ENCODE assay signal across 20 cellular contexts in genomic region chr3:53227993-53228885, GRCh38. TPM values are rescaled to one million over a fixed set of nuclear protein-coding genes. Genes with fewer than 3 reads are reported as not detected.
DNase-seq lines count a peak whose midpoint lies in the region; ATAC-seq and TF ChIP-seq lines count a peak whose summit lies in the region.
"Had no signal": no experiment of that assay in that cellular context is flagged by ENCODE, and none has a peak within 500 bp of the region (broad histone marks: within the 10 kb centered on the region; RNA-seq: fewer than 3 reads in every experiment).

No MANE protein-coding gene starts in this region.

- H3K36me3 ChIP-seq in lower lobe of right lung (peaks cover 100% of the 10 kb centered on the region), colonic mucosa (peaks cover 34% of the 10 kb centered on the region)

- DNase-seq in 8988T: peak; percentile 16
- peak; percentile 20 for DNase-seq in D341Med (ENCODE audit: low spot score)
- no peak for DNase-seq in RWPE1 (ENCODE audit: low spot score)
- peak; percentile 20 for DNase-seq in lower lobe of right lung
- DNase-seq in LoVo (ENCODE audit: low spot score): no peak
- no peak for DNase-seq in DMS79 treated with DMSO at 0.1 percent for 48 hours (lab: John Stamatoyannopoulos, UW)
- no peak for DNase-seq in colonic mucosa
- no peak for DNase-seq in GM13976 (ENCODE audit: low spot score)
- DNase-seq: ACHN; BE2C; CD8-positive, alpha-beta memory T cell; H9; KBM-7; NCI-H1092 treated with DMSO at 0.1 percent for 48 hours; NCI-H1930; NCI-H2171; NCI-H446 treated with DMSO at 0.1 percent for 48 hours; NCI-H748 treated with DMSO at 0.1 percent for 48 hours; SHP77 had no signal

- no peak overlapping the region for H3K9ac ChIP-seq in colonic mucosa (ENCODE audit: low read depth in 2 of 2, low read length in 2 of 2)

- POLR2A ChIA-PET in RWPE1 (lab: Yijun Ruan, JAX; ENCODE audit: low non-redundant PET): no interaction called here

- no peak for TF ChIP-seq CTCF in RWPE1 (conservative IDR thresholded peaks at IDR 0.05; ENCODE audit: low read depth)
- no peak for TF ChIP-seq CTCF in lower lobe of right lung (IDR thresholded peaks at IDR 0.05)
- no peak for TF ChIP-seq CTCF in colonic mucosa (IDR thresholded peaks at IDR 0.05)
- no peak for TF ChIP-seq CTCF in GM13976 (IDR thresholded peaks at IDR 0.05; ENCODE audit: borderline replicate concordance, control extremely low read depth, extremely low read depth, insufficient read depth, missing control alignments)

- no peaks in the 10 kb centered on the region for H3K4me1 ChIP-seq in lower lobe of right lung
- no peaks in the 10 kb centered on the region for H3K4me1 ChIP-seq in colonic mucosa
- H3K4me1 ChIP-seq: BE2C had no signal

- in situ Hi-C loops in GM13976 (cut with MboI; ENCODE audit: low sequenced_read_pairs, unreplicated experiment): no loop called here

- CTCF ChIA-PET in RWPE1 (lab: Yijun Ruan, JAX): no interaction called here

- H3K27ac ChIP-seq in RWPE1 (peak overlapping the region; percentile 72), lower lobe of right lung (no peak overlapping the region), colonic mucosa (no peak overlapping the region)

- intact Hi-C loops in lower lobe of right lung (cut with DNase I): no loop called here
- intact Hi-C loops in colonic mucosa (cut with DNase I): no loop called here

- ATAC-seq in lower lobe of right lung: no peak
- ATAC-seq: Panc1 had no signal

- no peaks in the 10 kb centered on the region for H3K27me3 ChIP-seq in lower lobe of right lung (ENCODE audit: low read depth)
- no peaks in the 10 kb centered on the region for H3K27me3 ChIP-seq in colonic mucosa
- H3K27me3 ChIP-seq: BE2C had no signal

- H3K9me3 ChIP-seq in lower lobe of right lung: no peaks in the 10 kb centered on the region
- no peaks in the 10 kb centered on the region for H3K9me3 ChIP-seq in colonic mucosa
- H3K9me3 ChIP-seq: BE2C had no signal

- H3K4me3 ChIP-seq in lower lobe of right lung (no peak overlapping the region), colonic mucosa (no peak overlapping the region)

RNA-seq across cellular contexts. Expression of gene TKT, which starts 27.6 kb away (rescaled TPM):
- total RNA-seq in lower lobe of right lung: 437 TPM
- 100 to 1,000 TPM; 315 to 393 TPM for total RNA-seq in colonic mucosa

Comparison
In these comparisons a context has a peak if more than half of its experiments do, and no peak if none do; other contexts are left out.
1. DNase-seq: peak in 8988T (single experiment), D341Med (single experiment) and lower lobe of right lung (single experiment); none in RWPE1 (single experiment), LoVo (single experiment), DMS79 treated with DMSO at 0.1 percent for 48 hours (single experiment), colonic mucosa (single experiment) and GM13976 (single experiment).